Comparison of ENCODE assay signal across 9 cellular contexts in genomic region chr3:50237133-50237651, GRCh38. TPM values are rescaled to one million over a fixed set of nuclear protein-coding genes. Genes with fewer than 3 reads are reported as not detected.
A peak's percentile ranks its signal among the peaks of the same experiment; 100 is the strongest.
DNase-seq lines count a peak whose midpoint lies in the region; ATAC-seq and FAIRE-seq lines count a peak whose summit lies in the region.
"Had no signal": no experiment of that assay in that cellular context is flagged by ENCODE, and none has a peak within 500 bp of the region (broad histone marks: within the 10 kb centered on the region; RNA-seq: fewer than 3 reads in every experiment).

No MANE protein-coding gene starts in this region.

- H2AFZ ChIP-seq in neuron (ENCODE audit: low read depth, low read length) = no peak overlapping the region

- peak overlapping the region; percentile 94 for H3K4me3 ChIP-seq in neuron (ENCODE audit: low read length)

- POLR2A ChIA-PET in activated CD8-positive, alpha-beta T cell treated with anti-CD3 and anti-CD28 coated beads, Interleukin-2, amount 10 ng/mL, durations not matched to agents 7 days and 5 days (lab: Charles Lee) = interaction anchor here (0.7 to 3.6 kb wide), 6 partner anchors 9 to 104 kb away, joined by 3 to 24 read pairs (median 10); partner anchors contain the start of genes HYAL3, NAA80 and RASSF1

- no peaks in the 10 kb centered on the region for H3K9me3 ChIP-seq in neuron (ENCODE audit: low read length)

- no peaks in the 10 kb centered on the region for H3K27me3 Mint-ChIP-seq in activated CD8-positive, alpha-beta T cell treated with anti-CD3 and anti-CD28 coated beads, Interleukin-2, amount 10 ng/mL, durations not matched to agents 7 days and 5 days (ENCODE audit: low read depth)

- no peaks in the 10 kb centered on the region for H3K9me3 Mint-ChIP-seq in activated CD8-positive, alpha-beta T cell treated with anti-CD3 and anti-CD28 coated beads, Interleukin-2, amount 10 ng/mL, durations not matched to agents 7 days and 5 days (ENCODE audit: insufficient read depth)

- CTCF ChIA-PET in activated CD8-positive, alpha-beta T cell treated with anti-CD3 and anti-CD28 coated beads, Interleukin-2, amount 10 ng/mL, durations not matched to agents 7 days and 5 days (lab: Charles Lee) = interaction anchor here (0.7 to 6.7 kb wide), 4 partner anchors 8 to 23 kb away, joined by 3 to 122 read pairs (median 14); no protein-coding TSS in a partner anchor

- FAIRE-seq in HTR-8/SVneo (lab: Jason Lieb, UNC) = peak; percentile 44

- H3K4me3 Mint-ChIP-seq in activated CD8-positive, alpha-beta T cell treated with anti-CD3 and anti-CD28 coated beads, Interleukin-2, amount 10 ng/mL, durations not matched to agents 7 days and 5 days = peak overlapping the region; percentile 99

- peak overlapping the region; percentile 93 for H3K27ac Mint-ChIP-seq in activated CD8-positive, alpha-beta T cell treated with anti-CD3 and anti-CD28 coated beads, Interleukin-2, amount 10 ng/mL, durations not matched to agents 7 days and 5 days

- peaks cover 7% of the 10 kb centered on the region for H3K36me3 ChIP-seq in neuron (ENCODE audit: insufficient read depth, low read length)

- no peak for ATAC-seq in activated CD8-positive, alpha-beta T cell treated with anti-CD3 and anti-CD28 coated beads, Interleukin-2, amount 10 ng/mL, durations not matched to agents 7 days and 5 days
- ATAC-seq in HG03108 (IDR thresholded peaks at IDR 0.05; ENCODE audit: unreplicated experiment) (no peak), GM18517 (IDR thresholded peaks at IDR 0.05; ENCODE audit: unreplicated experiment) (no peak), GM19324 (IDR thresholded peaks at IDR 0.05; ENCODE audit: low FRiP score, unreplicated experiment) (no peak)

- H3K4me1 Mint-ChIP-seq in activated CD8-positive, alpha-beta T cell treated with anti-CD3 and anti-CD28 coated beads, Interleukin-2, amount 10 ng/mL, durations not matched to agents 7 days and 5 days (ENCODE audit: low read depth) = peaks cover 55% of the 10 kb centered on the region

- peaks cover 69% of the 10 kb centered on the region for H3K4me1 ChIP-seq in neuron (ENCODE audit: insufficient read depth, low read length)

- DNase-seq in AML-193 (lab: John Stamatoyannopoulos, UW) (peak; percentile 27 to 43), HTR-8/SVneo (ENCODE audit: insufficient read length, low spot score) (no peak), fibroblast of gingiva (ENCODE audit: low read depth) (peak; percentile 66)
- peak; percentile 64 for DNase-seq in activated CD8-positive, alpha-beta T cell treated with anti-CD3 and anti-CD28 coated beads, Interleukin-2, amount 10 ng/mL, durations not matched to agents 7 days and 5 days

- H3K36me3 Mint-ChIP-seq in activated CD8-positive, alpha-beta T cell treated with anti-CD3 and anti-CD28 coated beads, Interleukin-2, amount 10 ng/mL, durations not matched to agents 7 days and 5 days (ENCODE audit: low read depth) = peaks cover 46% of the 10 kb centered on the region

- H3K27me3 ChIP-seq in neuron (ENCODE audit: insufficient read depth, low read length) = no peaks in the 10 kb centered on the region

RNA-seq across cellular contexts. Expression of gene GNAI2, which starts 1.2 kb away (rescaled TPM):
- 100 to 1,000 TPM; 515 to 531 TPM for total RNA-seq in activated CD8-positive, alpha-beta T cell treated with anti-CD3 and anti-CD28 coated beads, Interleukin-2, amount 10 ng/mL, durations not matched to agents 7 days and 5 days

RNA-seq across cellular contexts. Expression of gene SEMA3B, which starts 31.8 kb away (rescaled TPM):
- total RNA-seq in activated CD8-positive, alpha-beta T cell treated with anti-CD3 and anti-CD28 coated beads, Interleukin-2, amount 10 ng/mL, durations not matched to agents 7 days and 5 days = under 1 TPM; 0.52 to 0.84 TPM

RNA-seq across cellular contexts. Expression of gene SLC38A3, which starts 32.1 kb away (rescaled TPM):
- not detected for total RNA-seq in activated CD8-positive, alpha-beta T cell treated with anti-CD3 and anti-CD28 coated beads, Interleukin-2, amount 10 ng/mL, durations not matched to agents 7 days and 5 days

RNA-seq across cellular contexts. Expression of gene LSMEM2, which starts 41.7 kb away (rescaled TPM):
- not detected for total RNA-seq in activated CD8-positive, alpha-beta T cell treated with anti-CD3 and anti-CD28 coated beads, Interleukin-2, amount 10 ng/mL, durations not matched to agents 7 days and 5 days
- total RNA-seq: pulmonary artery endothelial cell had no signal

RNA-seq across cellular contexts. Expression of gene GNAT1, which starts 45.8 kb away (rescaled TPM):
- not detected for total RNA-seq in activated CD8-positive, alpha-beta T cell treated with anti-CD3 and anti-CD28 coated beads, Interleukin-2, amount 10 ng/mL, durations not matched to agents 7 days and 5 days
